ENCODE assay signal across 19 cellular contexts in genomic region chr1:38541223-38541622, GRCh38.
"Had no signal": no experiment of that assay in that cellular context is flagged by ENCODE, and none has a peak within 500 bp of the region (broad histone marks: within the 10 kb centered on the region; RNA-seq: fewer than 3 reads in every experiment).

No MANE protein-coding gene starts in this region.

- ATAC-seq: effector memory CD8-positive, alpha-beta T cell; left lobe of liver; mucosa of descending colon; naive thymus-derived CD8-positive, alpha-beta T cell had no signal

- H3K4me1 ChIP-seq: prostate gland, sigmoid colon had no signal

- H3K9me3 Mint-ChIP-seq: activated B cell treated with CpG ODN at 0.5 μM for 24 hours; activated CD4-positive, alpha-beta T cell treated with anti-CD3 and anti-CD28 coated beads, Interleukin-2, amount 10 ng/mL, durations not matched to agents 24 days and 14 days; activated naive CD4-positive, alpha-beta T cell treated with anti-CD3 and anti-CD28 coated beads for 36 hours; activated T-helper 1 cell treated with anti-CD3 and anti-CD28 coated beads, Interleukin-12 subunit alpha, Interleukin-12 subunit beta, Interleukin-2, Interleukin-4 antibody, amounts not matched to agents 30 ng/mL and 10 ng/mL and 1 ng/mL, durations not matched to agents 14 hours and 24 hours and 36 hours; central memory CD8-positive, alpha-beta T cell; effector memory CD8-positive, alpha-beta T cell; immature natural killer cell had no signal

- DNase-seq: activated B cell treated with CpG ODN at 0.5 μM for 24 hours; activated CD4-positive, alpha-beta T cell treated with anti-CD3 and anti-CD28 coated beads, Interleukin-2, amount 10 ng/mL, durations not matched to agents 24 days and 14 days; activated naive CD4-positive, alpha-beta T cell treated with anti-CD3 and anti-CD28 coated beads for 36 hours; effector memory CD8-positive, alpha-beta T cell; immature natural killer cell; mammary epithelial cell; mucosa of descending colon; naive thymus-derived CD8-positive, alpha-beta T cell; sigmoid colon; stimulated activated CD4-positive, alpha-beta T cell treated with anti-CD3 and anti-CD28 coated beads, Interleukin-12 subunit alpha, Interleukin-12 subunit beta, amount 100 ng/mL, for 4 hours; stimulated activated CD4-positive, alpha-beta T cell treated with anti-CD3 and anti-CD28 coated beads, Interleukin-2, amount 100 ng/mL, for 48 hours; stimulated activated naive CD4-positive, alpha-beta T cell treated with Interleukin-2 at 50 U/mL for 16 hours; T-helper 1 cell; trophoblast cell had no signal

- H3K36me3 Mint-ChIP-seq: immature natural killer cell had no signal

- H3K36me3 ChIP-seq: prostate gland, sigmoid colon had no signal

- H3K4me3 ChIP-seq: mucosa of descending colon, prostate gland, sigmoid colon had no signal

- H3K4me1 Mint-ChIP-seq: activated CD4-positive, alpha-beta T cell treated with anti-CD3 and anti-CD28 coated beads, Interleukin-2, amount 10 ng/mL, durations not matched to agents 24 days and 14 days; central memory CD8-positive, alpha-beta T cell; immature natural killer cell had no signal

- H3K9me3 ChIP-seq: mucosa of descending colon, prostate gland, sigmoid colon had no signal

- H3K27me3 ChIP-seq: sigmoid colon had no signal

- H3K4me3 Mint-ChIP-seq: activated B cell treated with CpG ODN at 0.5 μM for 24 hours; activated CD4-positive, alpha-beta T cell treated with anti-CD3 and anti-CD28 coated beads, Interleukin-2, amount 10 ng/mL, durations not matched to agents 24 days and 14 days; activated naive CD4-positive, alpha-beta T cell treated with anti-CD3 and anti-CD28 coated beads for 36 hours; activated T-helper 1 cell treated with anti-CD3 and anti-CD28 coated beads, Interleukin-12 subunit alpha, Interleukin-12 subunit beta, Interleukin-2, Interleukin-4 antibody, amounts not matched to agents 30 ng/mL and 10 ng/mL and 1 ng/mL, durations not matched to agents 14 hours and 24 hours and 36 hours; central memory CD8-positive, alpha-beta T cell; effector memory CD8-positive, alpha-beta T cell; immature natural killer cell; naive thymus-derived CD8-positive, alpha-beta T cell had no signal

- H3K27ac ChIP-seq: epithelial cell of prostate, prostate gland, sigmoid colon had no signal

- H3K27ac Mint-ChIP-seq: activated B cell treated with CpG ODN at 0.5 μM for 24 hours; activated CD4-positive, alpha-beta T cell treated with anti-CD3 and anti-CD28 coated beads, Interleukin-2, amount 10 ng/mL, durations not matched to agents 24 days and 14 days; activated naive CD4-positive, alpha-beta T cell treated with anti-CD3 and anti-CD28 coated beads for 36 hours; activated T-helper 1 cell treated with anti-CD3 and anti-CD28 coated beads, Interleukin-12 subunit alpha, Interleukin-12 subunit beta, Interleukin-2, Interleukin-4 antibody, amounts not matched to agents 30 ng/mL and 10 ng/mL and 1 ng/mL, durations not matched to agents 14 hours and 24 hours and 36 hours; immature natural killer cell; naive thymus-derived CD8-positive, alpha-beta T cell had no signal
